ENCODE assay signal across 1 cellular context in the genomic region with DNA sequence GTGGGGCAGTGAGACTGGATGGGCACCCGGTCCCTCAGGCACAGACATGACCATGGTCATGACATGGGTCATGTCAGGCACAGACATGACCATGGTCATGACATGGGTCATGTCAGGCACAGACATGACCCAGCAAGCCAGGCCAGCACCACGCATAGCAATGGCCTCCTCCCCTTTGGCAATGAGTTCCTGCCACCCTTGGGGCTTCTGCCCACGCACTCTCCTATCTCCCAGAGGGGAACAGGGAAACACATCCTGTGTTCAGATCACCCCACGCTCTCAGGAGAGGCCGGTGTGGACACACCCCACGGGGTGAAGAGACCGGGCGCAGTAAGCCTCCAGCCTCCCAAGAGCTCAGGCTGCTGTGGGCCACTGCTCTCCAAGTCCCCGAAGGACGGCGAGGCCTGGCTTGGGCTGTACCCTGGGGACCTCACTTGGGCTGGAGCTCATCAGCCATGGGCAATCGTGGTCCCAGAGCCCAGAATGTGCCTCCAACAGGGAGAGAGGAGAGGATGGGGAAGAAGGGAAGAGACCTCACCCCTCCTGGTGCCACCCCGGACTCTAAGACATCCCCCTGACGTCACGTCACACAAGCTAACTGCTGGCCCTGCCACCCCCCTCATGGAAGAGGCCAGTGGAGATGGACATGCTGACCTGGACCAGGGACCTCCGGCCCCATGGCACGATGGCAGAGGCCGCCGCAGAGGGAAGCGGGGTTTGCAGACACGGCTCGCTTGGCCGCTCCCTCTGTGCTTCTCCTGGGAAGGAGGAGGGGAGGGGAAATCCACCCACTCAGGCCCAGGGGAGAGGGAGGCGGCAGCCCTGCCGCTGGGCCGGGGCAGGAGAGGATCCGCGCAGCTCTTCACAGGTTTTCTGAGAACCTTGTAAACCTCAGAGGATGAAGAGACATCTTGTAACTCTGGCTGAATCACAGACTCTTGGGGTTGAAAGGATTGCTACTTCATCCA.
TF ChIP-seq lines count a peak whose summit lies in the region.

No MANE protein-coding gene starts in this region.

TF ChIP-seq in GM12878, 131 proteins besides CTCF, POLR2A, EP300 and RAD21 (continued from another document):
- TF ChIP-seq, protein P1, sequence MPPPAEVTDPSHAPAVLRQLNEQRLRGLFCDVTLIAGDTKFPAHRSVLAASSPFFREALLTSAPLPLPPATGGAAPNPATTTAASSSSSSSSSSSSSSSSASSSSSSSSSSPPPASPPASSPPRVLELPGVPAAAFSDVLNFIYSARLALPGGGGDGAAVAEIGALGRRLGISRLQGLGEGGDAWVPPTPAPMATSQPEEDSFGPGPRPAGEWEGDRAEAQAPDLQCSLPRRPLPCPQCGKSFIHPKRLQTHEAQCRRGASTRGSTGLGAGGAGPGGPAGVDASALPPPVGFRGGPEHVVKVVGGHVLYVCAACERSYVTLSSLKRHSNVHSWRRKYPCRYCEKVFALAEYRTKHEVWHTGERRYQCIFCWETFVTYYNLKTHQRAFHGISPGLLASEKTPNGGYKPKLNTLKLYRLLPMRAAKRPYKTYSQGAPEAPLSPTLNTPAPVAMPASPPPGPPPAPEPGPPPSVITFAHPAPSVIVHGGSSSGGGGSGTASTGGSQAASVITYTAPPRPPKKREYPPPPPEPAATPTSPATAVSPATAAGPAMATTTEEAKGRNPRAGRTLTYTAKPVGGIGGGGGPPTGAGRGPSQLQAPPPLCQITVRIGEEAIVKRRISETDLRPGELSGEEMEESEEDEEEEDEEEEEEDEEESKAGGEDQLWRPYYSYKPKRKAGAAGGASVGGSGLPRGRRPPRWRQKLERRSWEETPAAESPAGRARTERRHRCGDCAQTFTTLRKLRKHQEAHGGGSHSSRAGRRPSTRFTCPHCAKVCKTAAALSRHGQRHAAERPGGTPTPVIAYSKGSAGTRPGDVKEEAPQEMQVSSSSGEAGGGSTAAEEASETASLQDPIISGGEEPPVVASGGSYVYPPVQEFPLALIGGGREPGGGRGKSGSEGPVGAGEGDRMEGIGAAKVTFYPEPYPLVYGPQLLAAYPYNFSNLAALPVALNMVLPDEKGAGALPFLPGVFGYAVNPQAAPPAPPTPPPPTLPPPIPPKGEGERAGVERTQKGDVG (CRISPR knock-in tag; IDR thresholded peaks at IDR 0.05): no peak
- TF ChIP-seq IKZF2 (IDR thresholded peaks at IDR 0.05): peak in 1 of 2 experiments; percentile 15; a peak in 1 of 4 replicates
- TF ChIP-seq, protein P2, sequence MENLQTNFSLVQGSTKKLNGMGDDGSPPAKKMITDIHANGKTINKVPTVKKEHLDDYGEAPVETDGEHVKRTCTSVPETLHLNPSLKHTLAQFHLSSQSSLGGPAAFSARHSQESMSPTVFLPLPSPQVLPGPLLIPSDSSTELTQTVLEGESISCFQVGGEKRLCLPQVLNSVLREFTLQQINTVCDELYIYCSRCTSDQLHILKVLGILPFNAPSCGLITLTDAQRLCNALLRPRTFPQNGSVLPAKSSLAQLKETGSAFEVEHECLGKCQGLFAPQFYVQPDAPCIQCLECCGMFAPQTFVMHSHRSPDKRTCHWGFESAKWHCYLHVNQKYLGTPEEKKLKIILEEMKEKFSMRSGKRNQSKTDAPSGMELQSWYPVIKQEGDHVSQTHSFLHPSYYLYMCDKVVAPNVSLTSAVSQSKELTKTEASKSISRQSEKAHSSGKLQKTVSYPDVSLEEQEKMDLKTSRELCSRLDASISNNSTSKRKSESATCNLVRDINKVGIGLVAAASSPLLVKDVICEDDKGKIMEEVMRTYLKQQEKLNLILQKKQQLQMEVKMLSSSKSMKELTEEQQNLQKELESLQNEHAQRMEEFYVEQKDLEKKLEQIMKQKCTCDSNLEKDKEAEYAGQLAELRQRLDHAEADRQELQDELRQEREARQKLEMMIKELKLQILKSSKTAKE (IDR thresholded peaks at IDR 0.05; ENCODE audit: low read depth, poor library complexity, severe bottlenecking): no peak
- TF ChIP-seq EGR1 (IDR thresholded peaks at IDR 0.05; ENCODE audit: borderline replicate concordance in 1 of 2, low read depth in 2 of 2, low read length in 2 of 2): 0 out of 3 replicates have a peak, but pooled peaks of 1 of the 2 experiments have one; percentile 29
TF ChIP-seq in GM12878: peak in this region for 4.
